8 cellular contexts compared by ENCODE assay signal in genomic region chr3:42066516-42067181, GRCh38. TPM values are rescaled to one million over a fixed set of nuclear protein-coding genes. Genes with fewer than 3 reads are reported as not detected.
DNase-seq lines count a peak whose midpoint lies in the region; ATAC-seq and TF ChIP-seq lines count a peak whose summit lies in the region.

No MANE protein-coding gene starts in this region.

- intact Hi-C loops in CD4-positive, alpha-beta T cell (cut with DNase I, micrococcal nuclease), result no loop called here

- DNase-seq in EL (peak; percentile 73), Karpas-422 (peak; percentile 79), nephron progenitor cell (no peak), NCI-H128 (lab: John Stamatoyannopoulos, UW; ENCODE audit: unreplicated experiment) (no peak), inferior parietal cortex (ENCODE audit: extremely low spot score) (no peak)
- DNase-seq in effector memory CD8-positive, alpha-beta T cell, result no peak
- no peak for DNase-seq in CD4-positive, alpha-beta T cell

- peak overlapping the region; percentile 4 to 32 for H3K27ac Mint-ChIP-seq in effector memory CD8-positive, alpha-beta T cell
- H3K27ac Mint-ChIP-seq in nephron progenitor cell, result peak overlapping the region; percentile 59
- H3K27ac Mint-ChIP-seq in CD4-positive, alpha-beta T cell, result no peak overlapping the region

- peaks cover 16% of the 10 kb centered on the region for H3K36me3 Mint-ChIP-seq in effector memory CD8-positive, alpha-beta T cell (ENCODE audit: insufficient read depth)
- H3K36me3 Mint-ChIP-seq in nephron progenitor cell (ENCODE audit: low read depth), result no peaks in the 10 kb centered on the region
- H3K36me3 Mint-ChIP-seq in CD4-positive, alpha-beta T cell (ENCODE audit: low read depth), result no peaks in the 10 kb centered on the region

- ATAC-seq in effector memory CD8-positive, alpha-beta T cell (replicated peaks), result peak; percentile 43
- ATAC-seq in CD4-positive, alpha-beta T cell (ENCODE audit: poor library complexity), result no peak
- no peak for ATAC-seq in esophagus mucosa

- peak overlapping the region; percentile 47 for H3K4me3 ChIP-seq in Karpas-422 (ENCODE audit: low read length)

- H3K36me3 ChIP-seq in Karpas-422 (ENCODE audit: insufficient read depth, low read length), result no peaks in the 10 kb centered on the region

- H3K4me3 Mint-ChIP-seq in effector memory CD8-positive, alpha-beta T cell, result peak overlapping the region in 1 of 2 donors; percentile 10
- no peak overlapping the region for H3K4me3 Mint-ChIP-seq in nephron progenitor cell
- no peak overlapping the region for H3K4me3 Mint-ChIP-seq in CD4-positive, alpha-beta T cell

- TF ChIP-seq CTCF in nephron progenitor cell (IDR thresholded peaks at IDR 0.05), result no peak
- no peak for TF ChIP-seq CTCF in CD4-positive, alpha-beta T cell (IDR thresholded peaks at IDR 0.05)

- no peaks in the 10 kb centered on the region for H3K27me3 Mint-ChIP-seq in effector memory CD8-positive, alpha-beta T cell
- H3K27me3 Mint-ChIP-seq in nephron progenitor cell (ENCODE audit: low read depth, poor library complexity), result no peaks in the 10 kb centered on the region
- no peaks in the 10 kb centered on the region for H3K27me3 Mint-ChIP-seq in CD4-positive, alpha-beta T cell

- peaks cover 77% of the 10 kb centered on the region for H3K4me1 ChIP-seq in Karpas-422 (ENCODE audit: low read length)

- POLR2A ChIA-PET in CD4-positive, alpha-beta T cell (lab: Charles Lee), result no interaction called here

- peak overlapping the region; percentile 71 for H3K4me2 ChIP-seq in Karpas-422 (ENCODE audit: low read depth, low read length, poor library complexity, severe bottlenecking)

- H3K27me3 ChIP-seq in Karpas-422 (ENCODE audit: low read length), result no peaks in the 10 kb centered on the region
- H3K27me3 ChIP-seq in CD4-positive, alpha-beta T cell (ENCODE audit: control insufficient read depth, insufficient read depth, low read length), result no peaks in the 10 kb centered on the region

- H2AFZ ChIP-seq in Karpas-422 (ENCODE audit: low read length), result no peak overlapping the region

- H3K9me3 Mint-ChIP-seq in effector memory CD8-positive, alpha-beta T cell, result no peaks in the 10 kb centered on the region
- H3K9me3 Mint-ChIP-seq in nephron progenitor cell, result no peaks in the 10 kb centered on the region
- H3K9me3 Mint-ChIP-seq in CD4-positive, alpha-beta T cell, result no peaks in the 10 kb centered on the region

- H4K20me1 ChIP-seq in Karpas-422 (ENCODE audit: insufficient read depth, low read depth, low read length), result peaks cover under 1% of the 10 kb centered on the region; the same call in 1 of the 2 replicates

- peaks cover 24 to 36% of the 10 kb centered on the region in 2 donors for H3K4me1 Mint-ChIP-seq in effector memory CD8-positive, alpha-beta T cell (ENCODE audit: low read depth in 2 of 2)
- H3K4me1 Mint-ChIP-seq in nephron progenitor cell, result peaks cover 54% of the 10 kb centered on the region
- H3K4me1 Mint-ChIP-seq in CD4-positive, alpha-beta T cell (ENCODE audit: low read depth), result peaks cover 26% of the 10 kb centered on the region

- peaks cover 99% of the 10 kb centered on the region for H3K79me2 ChIP-seq in Karpas-422 (ENCODE audit: low read length)

- H3K9me2 ChIP-seq in Karpas-422 (replicated peaks; ENCODE audit: insufficient read depth, low read length), result no peaks in the 10 kb centered on the region

- no peaks in the 10 kb centered on the region for H3K9me3 ChIP-seq in Karpas-422 (ENCODE audit: low read length)
- H3K9me3 ChIP-seq in CD4-positive, alpha-beta T cell (ENCODE audit: control insufficient read depth, low read length), result no peaks in the 10 kb centered on the region

- peak overlapping the region; percentile 56 for H3K9ac ChIP-seq in Karpas-422 (ENCODE audit: low read length)

- peak overlapping the region; percentile 93 for H3K27ac ChIP-seq in Karpas-422 (ENCODE audit: low read length)
- no peak overlapping the region for H3K27ac ChIP-seq in CD4-positive, alpha-beta T cell (ENCODE audit: low read depth, low read length)

- CTCF ChIA-PET in CD4-positive, alpha-beta T cell (lab: Charles Lee), result interaction anchor here (0.7 kb wide), 1 partner anchor 1478 kb away, joined by 3 read pairs; no protein-coding TSS in a partner anchor

RNA-seq across cellular contexts. Expression of gene TRAK1, which starts 24.5 kb away (rescaled TPM):
- total RNA-seq in Karpas-422 (2014; rRNA removed; shearing (Covaris generic); ENCODE audit: low replicate concordance), result 72.8 and 115 TPM in 2 replicates
- total RNA-seq in CD4-positive, alpha-beta T cell, result 10 to 100 TPM; 16.0 to 16.7 TPM
- 21.2 TPM for total RNA-seq in esophagus mucosa

Comparison
In these comparisons a context has a peak if more than half of its experiments do, and no peak if none do; other contexts are left out.
1. DNase-seq: peak in EL (single experiment) and Karpas-422 (single experiment); none in effector memory CD8-positive, alpha-beta T cell (0 of 3), nephron progenitor cell (single experiment), CD4-positive, alpha-beta T cell (0 of 10), NCI-H128 (single experiment) and inferior parietal cortex (single experiment).